Comparison of ENCODE assay signal across 33 cellular contexts in the genomic region with DNA sequence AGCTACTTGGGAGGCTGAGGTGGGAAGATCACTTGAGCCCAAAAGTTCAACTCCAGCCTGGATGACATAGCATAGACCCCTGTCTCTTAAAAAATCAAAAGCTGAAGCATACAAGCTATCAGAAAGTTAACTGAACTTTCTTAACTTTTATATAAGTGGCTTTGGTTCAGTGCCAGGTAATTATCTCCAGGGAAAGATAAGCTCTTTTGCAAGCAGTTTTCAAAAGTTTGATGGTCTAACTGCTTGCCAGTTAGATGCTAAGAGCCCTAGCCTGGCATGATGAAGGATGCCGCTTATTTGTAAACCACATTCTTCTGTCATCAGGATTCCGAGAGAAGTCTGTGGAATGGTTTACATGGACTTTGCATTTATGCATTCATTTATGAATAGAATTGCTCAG.
DNase-seq lines count a peak whose midpoint lies in the region; ATAC-seq and TF ChIP-seq lines count a peak whose summit lies in the region.
"Had no signal": no experiment of that assay in that cellular context is flagged by ENCODE, and none has a peak within 500 bp of the region (broad histone marks: within the 10 kb centered on the region; RNA-seq: fewer than 3 reads in every experiment).

No MANE protein-coding gene starts in this region.

- peaks cover 21% of the 10 kb centered on the region for H3K9me3 Mint-ChIP-seq in chondrocyte (ENCODE audit: low read depth)
- H3K9me3 Mint-ChIP-seq: central memory CD8-positive, alpha-beta T cell; GM23338 had no signal

- H3K27ac ChIP-seq in mesenchymal stem cell (ENCODE audit: low read length, poor library complexity, severe bottlenecking) (no peak overlapping the region), thoracic aorta (peak overlapping the region; percentile 86 to 90)
- H3K27ac ChIP-seq: A549, gastrocnemius medialis had no signal

- H3K79me1 ChIP-seq in mesenchymal stem cell (replicated peaks; ENCODE audit: low read length, poor library complexity, severe bottlenecking): no peaks in the 10 kb centered on the region

- H2BK120ac ChIP-seq in mesenchymal stem cell (ENCODE audit: low read depth, low read length): peak overlapping the region; percentile 91

- H2AK5ac ChIP-seq in mesenchymal stem cell (ENCODE audit: low read length, severe bottlenecking): no peak overlapping the region

- H3K4me3 ChIP-seq in mesenchymal stem cell (ENCODE audit: insufficient read depth in 1 of 2, low read depth in 1 of 2, low read length in 2 of 2): no peak overlapping the region
- no peak overlapping the region for H3K4me3 ChIP-seq in thoracic aorta
- H3K4me3 ChIP-seq: A549, gastrocnemius medialis, GM23338, stomach had no signal

- peak overlapping the region; percentile 94 to 96 for H3K18ac ChIP-seq in mesenchymal stem cell (ENCODE audit: low read depth in 1 of 2, low read length in 2 of 2)

- no peak overlapping the region for H3K14ac ChIP-seq in mesenchymal stem cell (ENCODE audit: low read length in 2 of 2)

- H3K9ac ChIP-seq in mesenchymal stem cell (ENCODE audit: low read length): no peak overlapping the region

- peaks cover 8% of the 10 kb centered on the region for H3K9me3 ChIP-seq in mesenchymal stem cell (ENCODE audit: control insufficient read depth, low read length)
- no peaks in the 10 kb centered on the region for H3K9me3 ChIP-seq in thoracic aorta
- H3K9me3 ChIP-seq: esophagus squamous epithelium, gastrocnemius medialis had no signal

- H3K4me3 Mint-ChIP-seq in chondrocyte (ENCODE audit: unreplicated experiment): no peak overlapping the region
- H3K4me3 Mint-ChIP-seq: activated B cell treated with CpG ODN at 0.5 μM for 24 hours; activated naive CD8-positive, alpha-beta T cell treated with anti-CD3 and anti-CD28 coated beads for 36 hours; activated T-cell treated with anti-CD3 and anti-CD28 coated beads, Interleukin-2, amount 50 U/mL, for 24 hours; CD4-positive, alpha-beta T cell; central memory CD8-positive, alpha-beta T cell; GM23338; IgD-negative memory B cell; memory B cell; type B pancreatic cell had no signal

- H3K23ac ChIP-seq in mesenchymal stem cell (ENCODE audit: low read length in 2 of 2): no peak overlapping the region

- H4K91ac ChIP-seq in mesenchymal stem cell (ENCODE audit: low read length): peak overlapping the region; percentile 82

- no peaks in the 10 kb centered on the region for H3K27me3 Mint-ChIP-seq in chondrocyte (ENCODE audit: low read depth)
- H3K27me3 Mint-ChIP-seq: activated B cell treated with CpG ODN at 0.5 μM for 24 hours; activated naive CD8-positive, alpha-beta T cell treated with anti-CD3 and anti-CD28 coated beads for 36 hours; activated T-cell treated with anti-CD3 and anti-CD28 coated beads, Interleukin-2, amount 50 U/mL, for 24 hours; CD4-positive, alpha-beta T cell; IgD-negative memory B cell; memory B cell; type B pancreatic cell had no signal

- no peaks in the 10 kb centered on the region for H3K36me3 ChIP-seq in mesenchymal stem cell (ENCODE audit: control insufficient read depth in 1 of 2, insufficient read depth in 2 of 2, low read depth in 1 of 2, low read length in 2 of 2)
- no peaks in the 10 kb centered on the region for H3K36me3 ChIP-seq in thoracic aorta
- H3K36me3 ChIP-seq: esophagus squamous epithelium, gastrocnemius medialis, stomach had no signal

- no peak overlapping the region for H2BK15ac ChIP-seq in mesenchymal stem cell (ENCODE audit: low read depth, poor library complexity, severe bottlenecking)

- H2BK5ac ChIP-seq in mesenchymal stem cell (ENCODE audit: low read depth, low read length, poor library complexity, severe bottlenecking): no peak overlapping the region

- H3K4me1 ChIP-seq in mesenchymal stem cell (ENCODE audit: control insufficient read depth, insufficient read depth, low read depth, low read length) (no peaks in the 10 kb centered on the region), thoracic aorta (ENCODE audit: control insufficient read depth in 1 of 2, low read depth in 2 of 2) (peaks cover 9 to 82% of the 10 kb centered on the region in 2 donors)
- H3K4me1 ChIP-seq: gastrocnemius medialis had no signal

- DNase-seq in M059J (ENCODE audit: low read depth) (peak; percentile 55), chondrocyte (ENCODE audit: low spot score) (no peak), mesenchymal stem cell (peak; percentile 24), thoracic aorta (ENCODE audit: low spot score) (no peak), dedifferentiated amniotic fluid mesenchymal stem cell (ENCODE audit: extremely low spot score) (no peak), DMS114 treated with DMSO at 0.1 percent for 48 hours (lab: John Stamatoyannopoulos, UW; ENCODE audit: unreplicated experiment) (no peak)
- DNase-seq: activated B cell treated with CpG ODN at 0.5 μM for 24 hours; activated CD4-positive, alpha-beta T cell treated with anti-CD3 and anti-CD28 coated beads, Interleukin-2, amount 50 U/mL, for 1 hour; activated gamma-delta T cell; activated naive CD8-positive, alpha-beta T cell treated with anti-CD3 and anti-CD28 coated beads for 36 hours; activated T-cell treated with anti-CD3 and anti-CD28 coated beads, Interleukin-2, amount 50 U/mL, for 24 hours; AML-193; CD4-positive, alpha-beta T cell; esophagus squamous epithelium; gastrocnemius medialis; hypothalamus; left cardiac atrium; NCI-H1092; NCI-H1694 treated with DMSO at 0.1 percent for 48 hours; NCI-H446 treated with DMSO at 0.1 percent for 48 hours; NCI-H774; posterior cingulate gyrus; stimulated activated CD4-positive, alpha-beta T cell treated with anti-CD3 and anti-CD28 coated beads, Interleukin-12 subunit alpha, Interleukin-12 subunit beta, amount 100 ng/mL, for 4 hours; stimulated activated CD4-positive, alpha-beta T cell treated with anti-CD3 and anti-CD28 coated beads, Interleukin-2, amount 100 ng/mL, for 48 hours; stomach had no signal

- peak overlapping the region; percentile 67 to 78 for H2BK12ac ChIP-seq in mesenchymal stem cell (ENCODE audit: low read length in 2 of 2)

- H3K4ac ChIP-seq in mesenchymal stem cell (ENCODE audit: low read depth in 1 of 2, low read length in 2 of 2): peak overlapping the region in 1 of 2 experiments; percentile 94

- peak overlapping the region; percentile 87 for H4K8ac ChIP-seq in mesenchymal stem cell (ENCODE audit: low read length)

- TF ChIP-seq CTCF in chondrocyte (IDR thresholded peaks at IDR 0.05) (no peak), thoracic aorta (IDR thresholded peaks at IDR 0.05) (no peak)

- H3K27ac Mint-ChIP-seq in chondrocyte (ENCODE audit: unreplicated experiment): peak overlapping the region; percentile 92
- H3K27ac Mint-ChIP-seq: activated B cell treated with CpG ODN at 0.5 μM for 24 hours; activated naive CD8-positive, alpha-beta T cell treated with anti-CD3 and anti-CD28 coated beads for 36 hours; activated T-cell treated with anti-CD3 and anti-CD28 coated beads, Interleukin-2, amount 50 U/mL, for 24 hours; CD4-positive, alpha-beta T cell; GM23338; IgD-negative memory B cell; memory B cell had no signal

- H3K4me1 Mint-ChIP-seq in chondrocyte (ENCODE audit: low read depth): peaks cover 74% of the 10 kb centered on the region
- H3K4me1 Mint-ChIP-seq: activated B cell treated with CpG ODN at 0.5 μM for 24 hours; central memory CD8-positive, alpha-beta T cell; IgD-negative memory B cell; memory B cell had no signal

- H3K36me3 Mint-ChIP-seq in chondrocyte (ENCODE audit: low read depth): no peaks in the 10 kb centered on the region
- H3K36me3 Mint-ChIP-seq: activated naive CD8-positive, alpha-beta T cell treated with anti-CD3 and anti-CD28 coated beads for 36 hours; IgD-negative memory B cell; memory B cell had no signal

- H3K4me2 ChIP-seq in mesenchymal stem cell (ENCODE audit: low read length, poor library complexity, severe bottlenecking): no peak overlapping the region
- H3K4me2 ChIP-seq: A549, GM23338 had no signal

- no peak for ATAC-seq in thoracic aorta (ENCODE audit: insufficient number of reproducible peaks, low FRiP score, low read depth)
- ATAC-seq in HG02870 (IDR thresholded peaks at IDR 0.05; ENCODE audit: unreplicated experiment): no peak
- no peak for ATAC-seq in GM18520 (IDR thresholded peaks at IDR 0.05; ENCODE audit: unreplicated experiment)
- ATAC-seq: A549, gastrocnemius medialis, GM23338 had no signal

- H3K27me3 ChIP-seq in mesenchymal stem cell (ENCODE audit: control insufficient read depth in 1 of 2, insufficient read depth in 1 of 2, low read length in 2 of 2) (no peaks in the 10 kb centered on the region), thoracic aorta (replicated peaks; ENCODE audit: insufficient read depth) (no peaks in the 10 kb centered on the region)
- H3K27me3 ChIP-seq: esophagus squamous epithelium, gastrocnemius medialis, stomach had no signal

- WGBS in mesenchymal stem cell: 90% methylated on average over 1 of the region's 2 CpGs

- H2AFZ ChIP-seq in mesenchymal stem cell (ENCODE audit: low read depth, low read length): no peak overlapping the region

Comparison
In these comparisons a context has a peak if more than half of its experiments do, and no peak if none do; other contexts are left out.
1. DNase-seq: peak in M059J (single experiment) and mesenchymal stem cell (single experiment); none in chondrocyte (single experiment), thoracic aorta (single experiment), dedifferentiated amniotic fluid mesenchymal stem cell (single experiment) and DMS114 treated with DMSO at 0.1 percent for 48 hours (single experiment).